Comparison of ENCODE assay signal across 8 cellular contexts in genomic region chr4:113760852-113761681, GRCh38. TPM values are rescaled to one million over a fixed set of nuclear protein-coding genes. Genes with fewer than 3 reads are reported as not detected.
DNase-seq lines count a peak whose midpoint lies in the region; TF ChIP-seq lines count a peak whose summit lies in the region.

No MANE protein-coding gene starts in this region.

- peak; percentile 39 for DNase-seq in DMS153 (lab: John Stamatoyannopoulos, UW)
- DNase-seq in DMS153 treated with DMSO at 0.1 percent for 48 hours (lab: John Stamatoyannopoulos, UW; ENCODE audit: unreplicated experiment): no peak
- peak; percentile 45 for DNase-seq in HEK293T (ENCODE audit: extremely low spot score)
- peak; percentile 70 for DNase-seq in NCI-H146 (lab: John Stamatoyannopoulos, UW)
- peak; percentile 25 for DNase-seq in activated CD4-positive, alpha-beta T cell treated with anti-CD3 and anti-CD28 coated beads, Interleukin-2, amount 50 U/mL, for 1 hour
- peak; percentile 40 to 71 (median 58) for DNase-seq in dorsolateral prefrontal cortex
- peak; percentile 50 for DNase-seq in stimulated activated CD4-positive, alpha-beta T cell treated with anti-CD3 and anti-CD28 coated beads, Interleukin-4, amount 100 ng/mL, for 1 hour

- TF ChIP-seq RAD21 in liver (IDR thresholded peaks at IDR 0.05): peak; percentile 42 to 66

- peak overlapping the region; percentile 86 to 100 (median 99) for H3K27ac ChIP-seq in dorsolateral prefrontal cortex
- H3K27ac ChIP-seq in liver (ENCODE audit: low read depth in 1 of 2, low read length in 2 of 2): peak overlapping the region; percentile 98 to 99

- H3K27me3 ChIP-seq in dorsolateral prefrontal cortex (no peaks in the 10 kb centered on the region), liver (ENCODE audit: control insufficient read depth in 4 of 4, insufficient read depth in 4 of 4, low read length in 3 of 4) (no peaks in the 10 kb centered on the region)

- H3K9ac ChIP-seq in liver (ENCODE audit: low read depth in 1 of 2, low read length in 2 of 2): peak overlapping the region; percentile 74 to 91

- peak overlapping the region; percentile 53 to 95 (median 85) for H3K4me3 ChIP-seq in dorsolateral prefrontal cortex
- H3K4me3 ChIP-seq in liver (ENCODE audit: low read depth in 1 of 3, low read length in 3 of 3): peak overlapping the region; percentile 69 to 98 (median 77)

- POLR2A ChIA-PET in HEK293T (lab: Yijun Ruan, JAX): interaction anchor here (1.0 to 1.3 kb wide), 3 partner anchors 214 to 358 kb away, joined by 3 to 8 read pairs (median 3); no protein-coding TSS in a partner anchor

- no peaks in the 10 kb centered on the region for H3K9me3 ChIP-seq in liver (ENCODE audit: control insufficient read depth in 4 of 4, low read length in 3 of 4)

- CTCF ChIA-PET in HEK293T (lab: Yijun Ruan, JAX): interaction anchor here (0.6 to 0.9 kb wide), 3 partner anchors 127 to 366 kb away, joined by 3 read pairs; no protein-coding TSS in a partner anchor

- under 1% methylated on average over 75 of the region's 75 CpGs for WGBS in liver

- H3K36me3 ChIP-seq in liver (ENCODE audit: control insufficient read depth in 4 of 4, insufficient read depth in 3 of 4, low read depth in 1 of 4, low read length in 3 of 4): no peaks in the 10 kb centered on the region

- intact Hi-C loops in dorsolateral prefrontal cortex (cut with DNase I): loop anchor here (2.0 to 10.0 kb wide), 6 partner anchors 144 to 934 kb away; no protein-coding TSS in a partner anchor

- TF ChIP-seq CTCF in dorsolateral prefrontal cortex (IDR thresholded peaks at IDR 0.05 in 54 of 56, conservative IDR thresholded peaks at IDR 0.05 in 2 of 56; ENCODE audit: low read depth in 1 of 56, partially characterized antibody in 56 of 56) (peak in 2 of 56 donors; percentile 6 to 10), liver (IDR thresholded peaks at IDR 0.05; ENCODE audit: low read depth, low read length, missing input control) (peak; percentile 2)

- peaks cover 0 to 27% (median 5%) of the 10 kb centered on the region in 4 donors for H3K4me1 ChIP-seq in liver (ENCODE audit: control insufficient read depth in 4 of 4, insufficient read depth in 4 of 4, low read length in 3 of 4)

TF ChIP-seq in HEK293T, 16 proteins besides CTCF, POLR2A, EP300 and RAD21:
- TF ChIP-seq BHLHE40 (IDR thresholded peaks at IDR 0.05; ENCODE audit: borderline replicate concordance) (no peak), LEF1 (IDR thresholded peaks at IDR 0.05; ENCODE audit: borderline replicate concordance) (peak; percentile 65; the same call in 1 of the 2 replicates)

TF ChIP-seq in liver, 16 proteins besides CTCF, POLR2A, EP300 and RAD21:
- no peak for TF ChIP-seq GABPA (IDR thresholded peaks at IDR 0.05 in 1 of 2, conservative IDR thresholded peaks at IDR 0.05 in 1 of 2)
- peak; percentile 54 for TF ChIP-seq YY1 (IDR thresholded peaks at IDR 0.05)
- peak; percentile 68 for TF ChIP-seq TAF1 (conservative IDR thresholded peaks at IDR 0.05)
- TF ChIP-seq HNF4G (IDR thresholded peaks at IDR 0.05): no peak
- TF ChIP-seq SP1 (IDR thresholded peaks at IDR 0.05): peak; percentile 68
- TF ChIP-seq EGR1 (IDR thresholded peaks at IDR 0.05; ENCODE audit: low read depth in 2 of 2): peak; percentile 71 to 79
- TF ChIP-seq ATF3 (IDR thresholded peaks at IDR 0.05): no peak
- peak in 1 of 2 donors; percentile 49 for TF ChIP-seq JUND (IDR thresholded peaks at IDR 0.05)
- TF ChIP-seq ZBTB33 (IDR thresholded peaks at IDR 0.05): peak; percentile 63
- peak; percentile 27 for TF ChIP-seq NR2F2 (IDR thresholded peaks at IDR 0.05)
- TF ChIP-seq HNF4A (conservative IDR thresholded peaks at IDR 0.05): peak; percentile 59 to 71
- TF ChIP-seq MAX (IDR thresholded peaks at IDR 0.05): peak; percentile 38
- peak; percentile 31 for TF ChIP-seq REST (IDR thresholded peaks at IDR 0.05)
- TF ChIP-seq RXRA (IDR thresholded peaks at IDR 0.05): peak; percentile 60 to 66
- no peak for TF ChIP-seq FOXA2 (IDR thresholded peaks at IDR 0.05)
- TF ChIP-seq FOXA1 (IDR thresholded peaks at IDR 0.05): no peak

RNA-seq across cellular contexts. Expression of gene CAMK2D, which starts 0.5 kb away (rescaled TPM):
- total RNA-seq in dorsolateral prefrontal cortex (100 to 1,000 TPM in 29 of 120 experiments, 10 to 100 TPM in 91; 46.8 to 134 (median 89.2) TPM), liver (10 to 100 TPM; 30.0 to 31.0 TPM)
- polyA plus RNA-seq in liver: 10 to 100 TPM; 10.1 to 21.1 TPM
